Comparison of ENCODE assay signal across 11 cellular contexts in the genomic region with DNA sequence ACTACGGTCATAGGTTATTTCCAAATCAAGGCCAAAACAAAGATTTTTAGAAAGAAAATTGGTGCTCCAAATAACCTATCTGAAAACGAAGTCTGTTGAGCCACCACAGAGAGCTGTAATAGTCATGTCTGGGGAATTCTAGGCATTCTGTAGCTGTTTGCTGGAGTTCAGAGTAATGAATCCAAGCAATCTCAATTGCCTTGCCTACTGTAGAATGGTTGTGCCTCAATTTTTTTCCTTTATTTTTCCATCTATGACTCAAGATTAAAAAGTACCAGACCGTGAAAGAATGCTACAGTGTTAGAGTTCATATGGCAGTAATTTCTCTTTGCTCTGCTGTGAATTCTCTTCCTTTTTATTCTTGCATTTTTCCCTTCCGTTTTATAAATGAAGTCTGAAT.
DNase-seq lines count a peak whose midpoint lies in the region; ATAC-seq, FAIRE-seq and TF ChIP-seq lines count a peak whose summit lies in the region.
"Had no signal": no experiment of that assay in that cellular context is flagged by ENCODE, and none has a peak within 500 bp of the region (broad histone marks: within the 10 kb centered on the region; RNA-seq: fewer than 3 reads in every experiment).

No MANE protein-coding gene starts in this region.

- no peak for TF ChIP-seq RAD21 in GM12878 (IDR thresholded peaks at IDR 0.05; ENCODE audit: insufficient read depth, low read depth, low read length)

- H4K20me1 ChIP-seq in GM12878 (ENCODE audit: control insufficient read depth, insufficient read depth) = no peaks in the 10 kb centered on the region

- H3K4me1 ChIP-seq in GM12878 (ENCODE audit: control insufficient read depth, insufficient read depth, low read length) (no peaks in the 10 kb centered on the region), left ventricle myocardium inferior (no peaks in the 10 kb centered on the region), prostate gland (replicated peaks) (no peaks in the 10 kb centered on the region)

- TF ChIP-seq CTCF in GM12878 (IDR thresholded peaks at IDR 0.05 in 2 of 3, conservative IDR thresholded peaks at IDR 0.05 in 1 of 3; ENCODE audit: control insufficient read depth in 2 of 3, extremely low read depth in 1 of 3, insufficient read depth in 1 of 3, low read depth in 3 of 3, low read length in 3 of 3) = no peak
- TF ChIP-seq CTCF in left ventricle myocardium inferior (IDR thresholded peaks at IDR 0.05; ENCODE audit: borderline replicate concordance) = no peak
- TF ChIP-seq CTCF in prostate gland (IDR thresholded peaks at IDR 0.05) = no peak

- H3K9me3 ChIP-seq in GM12878 (replicated peaks; ENCODE audit: control insufficient read depth, insufficient read depth, low read length) = no peaks in the 10 kb centered on the region
- H3K9me3 ChIP-seq in left ventricle myocardium inferior (replicated peaks) = no peaks in the 10 kb centered on the region
- H3K9me3 ChIP-seq in prostate gland = no peaks in the 10 kb centered on the region

- peak; percentile 49 for FAIRE-seq in GM12878 (lab: Jason Lieb, UNC)

- no peak for ATAC-seq in GM12878

- TF ChIP-seq EP300 in GM12878 (IDR thresholded peaks at IDR 0.05; ENCODE audit: borderline replicate concordance in 1 of 2, control insufficient read depth in 1 of 2, low read depth in 2 of 2, low read length in 2 of 2) = no peak

- RAD21 ChIA-PET in GM12878 (lab: Charles Lee; ENCODE audit: unreplicated experiment) = no interaction called here

- in situ Hi-C loops in GM12878 (cut with MboI) = no loop called here

- no peaks in the 10 kb centered on the region for H3K27me3 ChIP-seq in GM12878 (replicated peaks in 1 of 2; ENCODE audit: control insufficient read depth in 2 of 2, insufficient read depth in 2 of 2, low read length in 1 of 2)
- H3K27me3 ChIP-seq in left ventricle myocardium inferior (ENCODE audit: low read depth) = no peaks in the 10 kb centered on the region
- no peaks in the 10 kb centered on the region for H3K27me3 ChIP-seq in prostate gland (replicated peaks; ENCODE audit: insufficient read depth)

- TF ChIP-seq POLR2A in GM12878 (IDR thresholded peaks at IDR 0.05; ENCODE audit: low read depth, low read length) (no peak), prostate gland (IDR thresholded peaks at IDR 0.05) (no peak)

- H3K36me3 ChIP-seq in GM12878 (ENCODE audit: control insufficient read depth in 2 of 2, insufficient read depth in 2 of 2, low read length in 1 of 2) (no peaks in the 10 kb centered on the region), left ventricle myocardium inferior (no peaks in the 10 kb centered on the region), prostate gland (no peaks in the 10 kb centered on the region)
- H3K36me3 ChIP-seq: WERI-Rb-1 had no signal

- CTCF ChIA-PET in GM12878 (lab: Yijun Ruan, JAX) = interaction anchor here (0.7 kb wide), 1 partner anchor 77 kb away, joined by 3 read pairs; no protein-coding TSS in a partner anchor

- BruUV-seq in GM12878 (replicated peaks; lab: Mats Ljungman, UMichigan) = no TSS peak

- no peak overlapping the region for H3K4me3 ChIP-seq in GM12878
- no peak overlapping the region for H3K4me3 ChIP-seq in left ventricle myocardium inferior
- H3K4me3 ChIP-seq in prostate gland = no peak overlapping the region

- no peak overlapping the region for H2AFZ ChIP-seq in GM12878 (ENCODE audit: control insufficient read depth, low read depth, low read length)

- 88% methylated on average over 4 of the region's 4 CpGs for WGBS in GM12878 (ENCODE audit: insufficient coverage, insufficient replicate concordance, low lambda C conversion rate, missing lambda C conversion rate)
- WGBS in prostate gland = 82% methylated on average over 4 of the region's 4 CpGs

- H3K27ac ChIP-seq in GM12878 (ENCODE audit: control insufficient read depth, insufficient read depth) (no peak overlapping the region), left ventricle myocardium inferior (replicated peaks) (no peak overlapping the region), prostate gland (no peak overlapping the region)
- H3K27ac ChIP-seq: WERI-Rb-1 had no signal

- H3K4me2 ChIP-seq in GM12878 (ENCODE audit: control insufficient read depth, insufficient read depth) = no peak overlapping the region

- POLR2A ChIA-PET in GM12878 (lab: Charles Lee) = no interaction called here

- SMC1A ChIA-PET in GM12878 (lab: Charles Lee; ENCODE audit: uncharacterized antibody, unreplicated experiment) = no interaction called here

- DNase-seq in A172 (ENCODE audit: low spot score) (peak; percentile 86), HS-5 (ENCODE audit: low read depth) (peak; percentile 84), GM12878 (ENCODE audit: low read depth, low spot score) (no peak), islet precursor cell (peak; percentile 63), NCI-H446 treated with DMSO at 0.1 percent for 48 hours (lab: John Stamatoyannopoulos, UW) (no peak), cortex of kidney (lab: John Stamatoyannopoulos, UW) (no peak), left ventricle myocardium inferior (no peak), prostate gland (ENCODE audit: low spot score) (no peak)
- DNase-seq: kidney, NCI-H1694 treated with DMSO at 0.1 percent for 48 hours, WERI-Rb-1 had no signal

- intact Hi-C loops in GM12878 (cut with micrococcal nuclease; ENCODE audit: unreplicated experiment) (no loop called here), left ventricle myocardium inferior (cut with micrococcal nuclease) (no loop called here), prostate gland (cut with DNase I) (no loop called here)

- H3K9ac ChIP-seq in GM12878 (ENCODE audit: control insufficient read depth, insufficient read depth, low read length) = no peak overlapping the region

- no peaks in the 10 kb centered on the region for H3K79me2 ChIP-seq in GM12878 (ENCODE audit: control insufficient read depth, insufficient read depth, low read length)

TF ChIP-seq in GM12878, 131 proteins besides CTCF, POLR2A, EP300 and RAD21:
- no peak for TF ChIP-seq SMAD1 (IDR thresholded peaks at IDR 0.05; ENCODE audit: low read depth, partially characterized antibody)
- no peak for TF ChIP-seq POLR2AphosphoS5 (IDR thresholded peaks at IDR 0.05; ENCODE audit: low read length)
- TF ChIP-seq CHD2 (IDR thresholded peaks at IDR 0.05; ENCODE audit: borderline replicate concordance, low read depth, low read length) = no peak
- TF ChIP-seq ZNF622 (IDR thresholded peaks at IDR 0.05) = no peak
- TF ChIP-seq YBX1 (IDR thresholded peaks at IDR 0.05) = no peak
- TF ChIP-seq, protein P1, sequence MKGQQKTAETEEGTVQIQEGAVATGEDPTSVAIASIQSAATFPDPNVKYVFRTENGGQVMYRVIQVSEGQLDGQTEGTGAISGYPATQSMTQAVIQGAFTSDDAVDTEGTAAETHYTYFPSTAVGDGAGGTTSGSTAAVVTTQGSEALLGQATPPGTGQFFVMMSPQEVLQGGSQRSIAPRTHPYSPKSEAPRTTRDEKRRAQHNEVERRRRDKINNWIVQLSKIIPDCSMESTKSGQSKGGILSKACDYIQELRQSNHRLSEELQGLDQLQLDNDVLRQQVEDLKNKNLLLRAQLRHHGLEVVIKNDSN (IDR thresholded peaks at IDR 0.05; ENCODE audit: borderline replicate concordance, extremely low read length, insufficient read depth, low read depth, low read length) = no peak
- TF ChIP-seq JUND (IDR thresholded peaks at IDR 0.05; ENCODE audit: low read depth, low read length) = no peak
- TF ChIP-seq RFX5 (IDR thresholded peaks at IDR 0.05; ENCODE audit: low read depth, low read length) = no peak
- no peak for TF ChIP-seq EZH2 (IDR thresholded peaks at IDR 0.05; ENCODE audit: borderline replicate concordance, control insufficient read depth, low read depth, low read length)
- TF ChIP-seq PAX5 (IDR thresholded peaks at IDR 0.05; ENCODE audit: borderline replicate concordance, low read depth, low read length) = no peak
- TF ChIP-seq RELA (IDR thresholded peaks at IDR 0.05; ENCODE audit: borderline replicate concordance, partially characterized antibody) = no peak
- TF ChIP-seq IKZF2 (IDR thresholded peaks at IDR 0.05) = no peak
- no peak for TF ChIP-seq FOS (IDR thresholded peaks at IDR 0.05; ENCODE audit: borderline replicate concordance, extremely low read depth, insufficient read length)
- TF ChIP-seq SUPT20H (IDR thresholded peaks at IDR 0.05; ENCODE audit: borderline replicate concordance, control insufficient read depth, low read depth, low read length) = no peak
- no peak for TF ChIP-seq TBL1XR1 (IDR thresholded peaks at IDR 0.05; ENCODE audit: low read depth, low read length)
- TF ChIP-seq, protein P2, sequence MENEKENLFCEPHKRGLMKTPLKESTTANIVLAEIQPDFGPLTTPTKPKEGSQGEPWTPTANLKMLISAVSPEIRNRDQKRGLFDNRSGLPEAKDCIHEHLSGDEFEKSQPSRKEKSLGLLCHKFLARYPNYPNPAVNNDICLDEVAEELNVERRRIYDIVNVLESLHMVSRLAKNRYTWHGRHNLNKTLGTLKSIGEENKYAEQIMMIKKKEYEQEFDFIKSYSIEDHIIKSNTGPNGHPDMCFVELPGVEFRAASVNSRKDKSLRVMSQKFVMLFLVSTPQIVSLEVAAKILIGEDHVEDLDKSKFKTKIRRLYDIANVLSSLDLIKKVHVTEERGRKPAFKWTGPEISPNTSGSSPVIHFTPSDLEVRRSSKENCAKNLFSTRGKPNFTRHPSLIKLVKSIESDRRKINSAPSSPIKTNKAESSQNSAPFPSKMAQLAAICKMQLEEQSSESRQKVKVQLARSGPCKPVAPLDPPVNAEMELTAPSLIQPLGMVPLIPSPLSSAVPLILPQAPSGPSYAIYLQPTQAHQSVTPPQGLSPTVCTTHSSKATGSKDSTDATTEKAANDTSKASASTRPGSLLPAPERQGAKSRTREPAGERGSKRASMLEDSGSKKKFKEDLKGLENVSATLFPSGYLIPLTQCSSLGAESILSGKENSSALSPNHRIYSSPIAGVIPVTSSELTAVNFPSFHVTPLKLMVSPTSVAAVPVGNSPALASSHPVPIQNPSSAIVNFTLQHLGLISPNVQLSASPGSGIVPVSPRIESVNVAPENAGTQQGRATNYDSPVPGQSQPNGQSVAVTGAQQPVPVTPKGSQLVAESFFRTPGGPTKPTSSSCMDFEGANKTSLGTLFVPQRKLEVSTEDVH (IDR thresholded peaks at IDR 0.05; ENCODE audit: low read depth, partially characterized antibody) = no peak
- TF ChIP-seq MEF2A (IDR thresholded peaks at IDR 0.05; ENCODE audit: insufficient read depth, low read depth, low read length) = no peak
- no peak for TF ChIP-seq RAD51 (IDR thresholded peaks at IDR 0.05)
- TF ChIP-seq MYB (IDR thresholded peaks at IDR 0.05; ENCODE audit: borderline replicate concordance, low read depth, low read length) = no peak
- no peak for TF ChIP-seq MTA3 (IDR thresholded peaks at IDR 0.05; ENCODE audit: borderline replicate concordance, low read length)

Comparison
In these comparisons a context has a peak if more than half of its experiments do, and no peak if none do; other contexts are left out.
1. DNase-seq: peak in A172 (single experiment), HS-5 (single experiment) and islet precursor cell (single experiment); none in GM12878 (single experiment), NCI-H446 treated with DMSO at 0.1 percent for 48 hours (single experiment), cortex of kidney (single experiment), left ventricle myocardium inferior (single experiment) and prostate gland (single experiment).